ENCODE assay signal across 32 cellular contexts in the genomic region with DNA sequence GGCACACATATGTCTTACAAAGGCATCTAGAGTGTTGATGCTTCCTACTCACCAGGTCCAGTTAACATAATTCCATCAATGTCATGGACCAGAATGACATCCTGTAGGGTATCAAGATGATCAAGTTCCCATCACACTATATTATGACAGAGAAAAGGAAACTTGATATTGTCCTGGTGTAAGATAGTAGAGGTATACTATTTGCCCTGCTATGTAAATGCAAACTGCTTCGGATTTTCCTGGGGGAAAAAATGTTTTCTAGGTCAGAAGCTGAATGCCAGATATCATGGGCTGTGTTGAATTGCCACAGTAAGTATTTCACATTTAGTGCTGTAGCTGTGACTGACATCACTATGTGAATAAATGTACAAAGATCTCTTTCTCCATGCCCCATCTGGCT.
"Had no signal": no experiment of that assay in that cellular context is flagged by ENCODE, and none has a peak within 500 bp of the region (broad histone marks: within the 10 kb centered on the region; RNA-seq: fewer than 3 reads in every experiment).

No MANE protein-coding gene starts in this region.

- H3K27me3 ChIP-seq: adrenal gland, body of pancreas, brain microvascular endothelial cell, breast epithelium had no signal

- H3K27ac ChIP-seq: adrenal gland, body of pancreas, brain microvascular endothelial cell, breast epithelium, VCaP had no signal

- ATAC-seq: activated CD8-positive, alpha-beta T cell treated with anti-CD3 and anti-CD28 coated beads for 36 hours; activated naive CD4-positive, alpha-beta T cell treated with anti-CD3 and anti-CD28 coated beads, Interleukin-2, amount 50 U/mL, for 72 hours; activated T-cell treated with anti-CD3 and anti-CD28 coated beads, Interleukin-2, amount 50 U/mL, for 4 hours; activated T-cell treated with anti-CD3 and anti-CD28 coated beads, Interleukin-2, amount 50 U/mL, for 72 hours; activated T-helper 17 cell treated with anti-CD3 and anti-CD28 coated beads, Interleukin-2, amount 50 U/mL, for 72 hours; body of pancreas had no signal

- DNase-seq: activated B cell treated with CpG ODN at 0.5 μM for 24 hours; activated CD4-positive, alpha-beta memory T cell treated with anti-CD3 and anti-CD28 coated beads for 36 hours; activated CD4-positive, alpha-beta T cell treated with anti-CD3 and anti-CD28 coated beads for 4 hours; activated CD4-positive, alpha-beta T cell treated with anti-CD3 and anti-CD28 coated beads, Interleukin-2, amount 10 ng/mL, durations not matched to agents 24 days and 14 days; activated CD4-positive, alpha-beta T cell treated with anti-CD3 and anti-CD28 coated beads, Interleukin-2, amount 50 U/mL, for 1 hour; activated CD4-positive, alpha-beta T cell treated with anti-CD3 and anti-CD28 coated beads, Interleukin-2, amount 50 U/mL, for 4 hours; activated CD4-positive, CD25-positive, alpha-beta regulatory T cell treated with anti-CD3 and anti-CD28 coated beads, Interleukin-2, amount 50 U/mL, for 72 hours; activated CD8-positive, alpha-beta memory T cell treated with anti-CD3 and anti-CD28 coated beads, Interleukin-2, amount 50 U/mL, for 4 hours; activated CD8-positive, alpha-beta T cell treated with anti-CD3 and anti-CD28 coated beads for 36 hours; activated effector memory CD4-positive, alpha-beta T cell treated with anti-CD3 and anti-CD28 coated beads, Interleukin-2, amount 50 U/mL, for 16 hours; activated gamma-delta T cell treated with Interleukin-2 at 50 U/mL for 16 hours; activated naive CD4-positive, alpha-beta T cell; activated naive CD4-positive, alpha-beta T cell treated with anti-CD3 and anti-CD28 coated beads for 36 hours; activated naive CD4-positive, alpha-beta T cell treated with anti-CD3 and anti-CD28 coated beads, Interleukin-2, amount 50 U/mL, for 16 hours; activated naive CD8-positive, alpha-beta T cell treated with anti-CD3 and anti-CD28 coated beads for 36 hours; activated T-cell treated with anti-CD3 and anti-CD28 coated beads for 4 hours; activated T-cell treated with anti-CD3 and anti-CD28 coated beads, Interleukin-2, amount 50 U/mL, for 1 hour; activated T-cell treated with anti-CD3 and anti-CD28 coated beads, Interleukin-2, amount 50 U/mL, for 4 hours; activated T-cell treated with anti-CD3 and anti-CD28 coated beads, Interleukin-2, amount 50 U/mL, for 72 hours; adrenal gland; amniotic stem cell; aorta; body of pancreas; brain microvascular endothelial cell; cerebellar nuclear complex; T-helper 1 cell; T-helper 2 cell; T-helper 9 cell had no signal

- H3K4me1 ChIP-seq: breast epithelium had no signal

- H3K4me3 ChIP-seq: adrenal gland, body of pancreas, breast epithelium had no signal

- H3K9me3 ChIP-seq: adrenal gland, body of pancreas, breast epithelium had no signal

- H3K36me3 ChIP-seq: adrenal gland, brain microvascular endothelial cell, breast epithelium had no signal
